ENCODE assay signal across 8 cellular contexts in the genomic region with DNA sequence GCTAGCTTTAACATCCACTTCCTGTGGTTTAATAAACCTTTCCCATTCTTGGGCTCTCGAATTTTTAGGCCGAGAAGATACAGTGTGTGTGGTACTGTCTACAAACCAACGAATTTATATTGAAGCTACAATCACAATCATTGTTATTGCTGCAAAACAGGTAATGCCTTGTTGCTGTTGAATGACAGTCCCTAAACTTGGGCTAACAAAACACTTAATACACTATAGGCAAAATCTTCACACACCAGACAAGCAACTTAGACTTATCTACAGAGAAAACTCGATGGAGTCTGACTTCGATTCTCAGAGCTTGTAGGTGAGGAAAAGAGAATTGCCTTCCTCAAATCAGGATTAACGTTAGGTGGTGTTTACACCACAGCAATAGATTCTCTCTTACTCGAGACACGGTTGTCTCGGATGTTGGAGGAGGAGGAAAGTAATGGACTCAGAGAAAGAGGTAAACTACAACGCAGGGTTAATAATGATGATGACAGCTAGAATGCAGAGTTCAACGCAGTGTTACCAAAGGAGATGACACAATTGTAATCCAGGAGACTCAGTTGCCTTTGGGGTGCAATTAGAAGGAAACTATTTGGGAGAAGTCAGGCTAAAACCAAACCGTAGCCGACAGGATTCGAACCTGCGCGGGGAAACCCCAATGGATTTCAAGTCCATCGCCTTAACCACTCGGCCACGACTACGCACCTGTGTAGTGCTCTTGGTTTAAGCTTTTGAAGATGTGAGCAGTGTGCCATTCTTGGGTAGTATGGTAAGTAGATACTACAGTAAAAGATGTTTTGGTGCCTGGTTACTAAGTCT. TPM values are rescaled to one million over a fixed set of nuclear protein-coding genes. Genes with fewer than 3 reads are reported as not detected.
DNase-seq lines count a peak whose midpoint lies in the region; ATAC-seq, FAIRE-seq and TF ChIP-seq lines count a peak whose summit lies in the region.

No MANE protein-coding gene starts in this region.

- H3K27ac ChIP-seq in small intestine (ENCODE audit: low read depth in 1 of 2, low read length in 1 of 2) (no peak overlapping the region), vagina (no peak overlapping the region)

- no peak for TF ChIP-seq CTCF in endothelial cell (IDR thresholded peaks at IDR 0.05; ENCODE audit: unreplicated experiment)
- TF ChIP-seq CTCF in vagina (IDR thresholded peaks at IDR 0.05), result no peak

- H3K36me3 ChIP-seq in small intestine (ENCODE audit: control insufficient read depth in 2 of 2, insufficient read depth in 2 of 2, low read length in 2 of 2) (no peaks in the 10 kb centered on the region), vagina (no peaks in the 10 kb centered on the region)

- H3K27me3 ChIP-seq in small intestine (ENCODE audit: control insufficient read depth in 2 of 2, insufficient read depth in 2 of 2, low read length in 2 of 2) (no peaks in the 10 kb centered on the region), vagina (no peaks in the 10 kb centered on the region)

- H3K27me3 Mint-ChIP-seq in endothelial cell (ENCODE audit: unreplicated experiment), result peaks cover 16% of the 10 kb centered on the region

- peak; percentile 91 for DNase-seq in ELR (ENCODE audit: low read depth)
- DNase-seq in NCI-H1694 treated with DMSO at 0.1 percent for 48 hours (lab: John Stamatoyannopoulos, UW), result peak; percentile 49
- DNase-seq in activated CD4-positive, alpha-beta T cell treated with anti-CD3 and anti-CD28 coated beads for 4 hours, result peak; percentile 23 to 27
- DNase-seq in endothelial cell (ENCODE audit: low spot score), result peak; percentile 49
- DNase-seq in small intestine, result peak; percentile 8
- no peak for DNase-seq in vagina (ENCODE audit: extremely low spot score in 2 of 2)

- no peaks in the 10 kb centered on the region for H3K9me3 Mint-ChIP-seq in endothelial cell (ENCODE audit: unreplicated experiment)

- H3K4me3 ChIP-seq in small intestine (ENCODE audit: low read depth in 1 of 2, low read length in 2 of 2) (no peak overlapping the region), vagina (no peak overlapping the region)

- H3K4me1 Mint-ChIP-seq in endothelial cell (ENCODE audit: unreplicated experiment), result peaks cover 6% of the 10 kb centered on the region

- intact Hi-C loops in vagina (cut with DNase I), result loop anchor here (10.0 kb wide), 1 partner anchor 249 kb away; no protein-coding TSS in a partner anchor

- H3K27ac Mint-ChIP-seq in endothelial cell (ENCODE audit: unreplicated experiment), result peak overlapping the region; percentile 12

- H3K4me1 ChIP-seq in small intestine (ENCODE audit: control insufficient read depth in 2 of 2, insufficient read depth in 1 of 2, low read depth in 1 of 2, low read length in 1 of 2) (no peaks in the 10 kb centered on the region), vagina (peaks cover 8% of the 10 kb centered on the region)

- H3K9me3 ChIP-seq in small intestine (ENCODE audit: control insufficient read depth, low read depth) (no peaks in the 10 kb centered on the region), vagina (no peaks in the 10 kb centered on the region)

- no peaks in the 10 kb centered on the region for H3K36me3 Mint-ChIP-seq in endothelial cell (ENCODE audit: low read depth, unreplicated experiment)

- ATAC-seq in GM19035 (IDR thresholded peaks at IDR 0.05; ENCODE audit: unreplicated experiment) (no peak), HG02588 (IDR thresholded peaks at IDR 0.05; ENCODE audit: unreplicated experiment) (no peak)

- FAIRE-seq in small intestine (lab: Jason Lieb, UNC), result no peak

- peak overlapping the region; percentile 70 for H3K4me3 Mint-ChIP-seq in endothelial cell (ENCODE audit: unreplicated experiment)

- WGBS in small intestine, 3 donors, result 33 to 62% (median 52%) methylated on average over 20 of the region's 20 CpGs

- no peak for TF ChIP-seq POLR2A in vagina (IDR thresholded peaks at IDR 0.05)

RNA-seq across cellular contexts. Expression of gene ZNF184, which starts 32.5 kb away (rescaled TPM):
- 12.6 TPM for total RNA-seq in endothelial cell (ENCODE audit: unreplicated experiment)
- polyA plus RNA-seq in small intestine, result 1 to 10 TPM; 1.6 to 3.7 (median 1.8) TPM
- total RNA-seq in vagina, result 4.4 TPM

Comparison
In these comparisons a context has a peak if more than half of its experiments do, and no peak if none do; other contexts are left out.
1. DNase-seq: peak in ELR (single experiment), NCI-H1694 treated with DMSO at 0.1 percent for 48 hours (single experiment), activated CD4-positive, alpha-beta T cell treated with anti-CD3 and anti-CD28 coated beads for 4 hours (2 of 2), endothelial cell (single experiment) and small intestine (single experiment); none in vagina (0 of 2).